In genomic region chr10:72260215-72260587, GRCh38 we compare ENCODE assay signal across 7 cellular contexts. TPM values are rescaled to one million over a fixed set of nuclear protein-coding genes. Genes with fewer than 3 reads are reported as not detected.
DNase-seq lines count a peak whose midpoint lies in the region; ATAC-seq and TF ChIP-seq lines count a peak whose summit lies in the region.

No MANE protein-coding gene starts in this region.

- no peaks in the 10 kb centered on the region for H3K27me3 Mint-ChIP-seq in IgD-negative memory B cell

- peak overlapping the region; percentile 30 to 72 for H3K9ac ChIP-seq in liver (ENCODE audit: low read depth in 1 of 2, low read length in 2 of 2)

- no peak for ATAC-seq in thoracic aorta (ENCODE audit: insufficient number of reproducible peaks, low FRiP score, low read depth)

- H3K27me3 ChIP-seq in adrenal gland (no peaks in the 10 kb centered on the region), liver (ENCODE audit: control insufficient read depth in 4 of 4, insufficient read depth in 4 of 4, low read length in 3 of 4) (no peaks in the 10 kb centered on the region), thoracic aorta (replicated peaks; ENCODE audit: insufficient read depth) (no peaks in the 10 kb centered on the region)

- 17 to 27% (median 21%) methylated on average over 2 to 5 of the region's 5 CpGs for WGBS in adrenal gland, 4 donors
- 21% methylated on average over 5 of the region's 5 CpGs for WGBS in liver

- H3K27ac ChIP-seq in adrenal gland (peak overlapping the region; percentile 84 to 99 (median 93)), liver (ENCODE audit: low read depth in 1 of 2, low read length in 2 of 2) (peak overlapping the region; percentile 90 to 96), thoracic aorta (peak overlapping the region; percentile 63 to 69)

- H3K4me1 Mint-ChIP-seq in IgD-negative memory B cell: peaks cover 51 to 52% (median 51%) of the 10 kb centered on the region in 3 donors

- H3K4me1 ChIP-seq in adrenal gland (replicated peaks in 1 of 2) (peaks cover 47 to 57% of the 10 kb centered on the region in 2 donors), liver (ENCODE audit: control insufficient read depth in 4 of 4, insufficient read depth in 4 of 4, low read length in 3 of 4) (peaks cover 14 to 41% (median 28%) of the 10 kb centered on the region in 4 donors), thoracic aorta (ENCODE audit: control insufficient read depth in 1 of 2, low read depth in 2 of 2) (peaks cover 38 to 59% of the 10 kb centered on the region in 2 donors)

- no peaks in the 10 kb centered on the region for H3K9me3 ChIP-seq in adrenal gland (replicated peaks in 1 of 3)
- no peaks in the 10 kb centered on the region for H3K9me3 ChIP-seq in liver (ENCODE audit: control insufficient read depth in 4 of 4, low read length in 3 of 4)
- no peaks in the 10 kb centered on the region for H3K9me3 ChIP-seq in thoracic aorta

- peaks cover 3% of the 10 kb centered on the region for H3K36me3 Mint-ChIP-seq in IgD-negative memory B cell

- no peaks in the 10 kb centered on the region for H3K36me3 ChIP-seq in adrenal gland (replicated peaks in 1 of 2)
- no peaks in the 10 kb centered on the region for H3K36me3 ChIP-seq in liver (ENCODE audit: control insufficient read depth in 4 of 4, insufficient read depth in 3 of 4, low read depth in 1 of 4, low read length in 3 of 4)
- no peaks in the 10 kb centered on the region for H3K36me3 ChIP-seq in thoracic aorta

- peak overlapping the region; percentile 89 to 97 (median 93) for H3K4me3 Mint-ChIP-seq in IgD-negative memory B cell

- no peak for TF ChIP-seq RAD21 in liver (IDR thresholded peaks at IDR 0.05)

- H3K27ac Mint-ChIP-seq in IgD-negative memory B cell: peak overlapping the region; percentile 82 to 95 (median 94)

- peak overlapping the region in 1 of 4 donors; percentile 70 for H3K4me3 ChIP-seq in adrenal gland
- peak overlapping the region in 1 of 3 donors; percentile 21 for H3K4me3 ChIP-seq in liver (ENCODE audit: low read depth in 1 of 3, low read length in 3 of 3)
- H3K4me3 ChIP-seq in thoracic aorta: peak overlapping the region; percentile 77

- TF ChIP-seq POLR2A in adrenal gland (IDR thresholded peaks at IDR 0.05): no peak

- no peak for DNase-seq in adrenal gland
- no peak for DNase-seq in thoracic aorta (ENCODE audit: low spot score)
- DNase-seq in activated gamma-delta T cell (lab: John Stamatoyannopoulos, UW): no peak
- no peak for DNase-seq in NCI-H510A (lab: John Stamatoyannopoulos, UW)
- DNase-seq in stimulated activated CD4-positive, alpha-beta T cell treated with anti-CD3 and anti-CD28 coated beads, Interleukin-2, amount 100 ng/mL, for 24 hours: no peak

- intact Hi-C loops in adrenal gland (cut with DNase I): no loop called here

- no peaks in the 10 kb centered on the region for H3K9me3 Mint-ChIP-seq in IgD-negative memory B cell

- TF ChIP-seq CTCF in adrenal gland (IDR thresholded peaks at IDR 0.05) (peak in 2 of 6 experiments; percentile 3 to 10), liver (IDR thresholded peaks at IDR 0.05; ENCODE audit: low read depth, low read length, missing input control) (peak; percentile 13), thoracic aorta (IDR thresholded peaks at IDR 0.05) (no peak)

TF ChIP-seq in liver, 16 proteins besides CTCF, POLR2A, EP300 and RAD21:
- TF ChIP-seq SP1 (IDR thresholded peaks at IDR 0.05) (no peak), JUND (IDR thresholded peaks at IDR 0.05) (no peak), FOXA2 (IDR thresholded peaks at IDR 0.05) (no peak), EGR1 (IDR thresholded peaks at IDR 0.05; ENCODE audit: low read depth in 2 of 2) (no peak), NR2F2 (IDR thresholded peaks at IDR 0.05) (peak; percentile 96), HNF4A (conservative IDR thresholded peaks at IDR 0.05) (peak in 1 of 2 donors; percentile 48), RXRA (IDR thresholded peaks at IDR 0.05) (peak; percentile 59 to 73), YY1 (IDR thresholded peaks at IDR 0.05) (peak; percentile 8)

RNA-seq across cellular contexts. Expression of gene DDIT4, which starts 13.5 kb away (rescaled TPM):
- polyA plus RNA-seq in IgD-negative memory B cell (79.9 TPM), adrenal gland (100 to 1,000 TPM; 109 to 149 (median 123) TPM), liver (10 to 100 TPM; 47.4 to 69.0 TPM)
- total RNA-seq in adrenal gland (100 to 1,000 TPM; 211 to 711 (median 386) TPM), liver (10 to 100 TPM; 18.4 to 39.9 TPM), thoracic aorta (100 to 1,000 TPM; 163 to 374 TPM)

RNA-seq across cellular contexts. Expression of gene ASCC1, which starts 44.1 kb away (rescaled TPM):
- 24.8 TPM for polyA plus RNA-seq in IgD-negative memory B cell
- 10 to 100 TPM; 26.6 to 57.4 (median 36.7) TPM for total RNA-seq in adrenal gland
- polyA plus RNA-seq in adrenal gland: 100 to 1,000 TPM in 1 of 3 donors, 10 to 100 TPM in 1, 1 to 10 TPM in 1; 9.7 to 101 (median 10.1) TPM
- 10 to 100 TPM in 1 of 2 donors, 1 to 10 TPM in 1; 6.9 to 11.0 TPM for total RNA-seq in liver
- polyA plus RNA-seq in liver: 10 to 100 TPM in 1 of 2 donors, 1 to 10 TPM in 1; 9.5 to 13.9 TPM
- 10 to 100 TPM; 15.2 to 30.3 TPM for total RNA-seq in thoracic aorta

RNA-seq across cellular contexts. Expression of gene ANAPC16, which starts 44.4 kb away (rescaled TPM):
- polyA plus RNA-seq in IgD-negative memory B cell: 426 TPM
- 100 to 1,000 TPM in 7 of 8 donors, 10 to 100 TPM in 1; 69.1 to 170 (median 139) TPM for total RNA-seq in adrenal gland
- 100 to 1,000 TPM; 102 to 186 (median 128) TPM for polyA plus RNA-seq in adrenal gland
- 10 to 100 TPM; 36.8 to 49.8 TPM for total RNA-seq in liver
- 10 to 100 TPM; 61.3 to 96.3 TPM for polyA plus RNA-seq in liver
- total RNA-seq in thoracic aorta: 10 to 100 TPM; 44.0 to 46.7 TPM

Comparison
In these comparisons a context has a peak if more than half of its experiments do, and no peak if none do; other contexts are left out.
1. RNA of gene DDIT4, which starts 13.5 kb away (total RNA-seq): 211 to 711 TPM in adrenal gland and 163 to 374 TPM in thoracic aorta; 18.4 to 39.9 TPM in liver; every median in the first group is over 4 times any median in the second.
2. Peak in every context shown above with its lines, with median percentiles within 50 percentile points of each other: H3K27ac ChIP-seq.